ENCODE assay signal across 10 cellular contexts in the genomic region with DNA sequence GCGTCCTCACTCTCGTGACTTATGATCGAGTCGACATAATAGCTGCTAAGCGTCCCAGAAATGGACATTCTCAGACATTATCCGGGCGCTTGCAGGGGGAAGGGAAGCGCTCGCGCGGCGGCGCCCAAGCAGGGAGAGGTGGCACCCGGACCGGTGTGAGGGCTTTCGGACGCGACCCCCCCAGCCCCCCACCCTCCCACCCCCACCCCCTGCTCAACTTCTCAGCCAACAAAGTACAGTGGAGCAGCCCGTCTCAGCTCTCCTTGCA. TPM values are rescaled to one million over a fixed set of nuclear protein-coding genes. Genes with fewer than 3 reads are reported as not detected.
DNase-seq lines count a peak whose midpoint lies in the region; ATAC-seq and TF ChIP-seq lines count a peak whose summit lies in the region.
"Had no signal": no experiment of that assay in that cellular context is flagged by ENCODE, and none has a peak within 500 bp of the region (broad histone marks: within the 10 kb centered on the region; RNA-seq: fewer than 3 reads in every experiment).

A gene (minus strand): TSS at position 157 of the 268 bp plus-strand sequence. CDS start 89 bp downstream, at position 68.

- no peak within 1 kb of the TSS for H2BK5ac ChIP-seq in mesenchymal stem cell (ENCODE audit: low read depth, low read length, poor library complexity, severe bottlenecking)

- H2AK5ac ChIP-seq in mesenchymal stem cell (ENCODE audit: low read length, severe bottlenecking), result no peak within 1 kb of the TSS

- peak within 1 kb of the TSS; percentile 69 for H2BK120ac ChIP-seq in mesenchymal stem cell (ENCODE audit: low read depth, low read length)

- H3K4me2 ChIP-seq in mesenchymal stem cell (ENCODE audit: low read length, poor library complexity, severe bottlenecking), result peak within 1 kb of the TSS; percentile 54

- H3K36me3 ChIP-seq in heart left ventricle (no peaks in the 10 kb centered on the region), adipocyte (ENCODE audit: control insufficient read depth, insufficient read depth, low read length, severe bottlenecking) (no peaks in the 10 kb centered on the region), mesenchymal stem cell (ENCODE audit: control insufficient read depth in 1 of 2, insufficient read depth in 2 of 2, low read depth in 1 of 2, low read length in 2 of 2) (no peaks in the 10 kb centered on the region), urinary bladder (ENCODE audit: insufficient read depth) (no peaks in the 10 kb centered on the region)

- peak within 1 kb of the TSS; percentile 72 for H4K91ac ChIP-seq in mesenchymal stem cell (ENCODE audit: low read length)

- TF ChIP-seq POLR2A in heart left ventricle (IDR thresholded peaks at IDR 0.05), result no peak

- peak within 1 kb of the TSS; percentile 1 to 47 (median 37) for H3K4me3 ChIP-seq in heart left ventricle
- peak within 1 kb of the TSS; percentile 78 for H3K4me3 ChIP-seq in adipocyte (ENCODE audit: low read length)
- peak within 1 kb of the TSS; percentile 34 to 78 for H3K4me3 ChIP-seq in mesenchymal stem cell (ENCODE audit: insufficient read depth in 1 of 2, low read depth in 1 of 2, low read length in 2 of 2)
- H3K4me3 ChIP-seq in urinary bladder (ENCODE audit: low read depth, low read length), result peak within 1 kb of the TSS; percentile 33

- H3K79me1 ChIP-seq in mesenchymal stem cell (replicated peaks; ENCODE audit: low read length, poor library complexity, severe bottlenecking), result no peaks in the 10 kb centered on the region

- H3K9ac ChIP-seq in adipocyte (ENCODE audit: low read length), result peak within 1 kb of the TSS; percentile 66
- H3K9ac ChIP-seq in mesenchymal stem cell (ENCODE audit: low read length), result peak within 1 kb of the TSS; percentile 67

- H3K9me3 ChIP-seq in heart left ventricle, result no peaks in the 10 kb centered on the region
- H3K9me3 ChIP-seq in adipocyte (ENCODE audit: control insufficient read depth, low read length), result no peaks in the 10 kb centered on the region
- H3K9me3 ChIP-seq in mesenchymal stem cell (ENCODE audit: control insufficient read depth, low read length), result peaks cover 6% of the 10 kb centered on the region

- intact Hi-C loops in heart left ventricle (cut with DNase I), result loop anchor here in 1 of 10 donors (10.0 kb wide), 1 partner anchor 461 kb away; no protein-coding TSS in a partner anchor
- intact Hi-C loops in left ventricle myocardium superior (cut with micrococcal nuclease), result no loop called here

- peak within 1 kb of the TSS in 1 of 2 experiments; percentile 94 for H2BK12ac ChIP-seq in mesenchymal stem cell (ENCODE audit: low read length in 2 of 2)

- ATAC-seq in heart left ventricle (no peak), left ventricle myocardium superior (no peak), HG03571 (IDR thresholded peaks at IDR 0.05; ENCODE audit: unreplicated experiment) (no peak)

- peak within 1 kb of the TSS; percentile 76 to 97 for H3K4ac ChIP-seq in mesenchymal stem cell (ENCODE audit: low read depth in 1 of 2, low read length in 2 of 2)

- H2AFZ ChIP-seq in mesenchymal stem cell (ENCODE audit: low read depth, low read length), result no peak within 1 kb of the TSS

- peak within 1 kb of the TSS in 1 of 2 experiments; percentile 95 for H3K23ac ChIP-seq in mesenchymal stem cell (ENCODE audit: low read length in 2 of 2)

- no peak for TF ChIP-seq CTCF in heart left ventricle (IDR thresholded peaks at IDR 0.05)

- peak within 1 kb of the TSS; percentile 68 to 97 for H3K14ac ChIP-seq in mesenchymal stem cell (ENCODE audit: low read length in 2 of 2)

- peak within 1 kb of the TSS; percentile 60 for H2BK15ac ChIP-seq in mesenchymal stem cell (ENCODE audit: low read depth, poor library complexity, severe bottlenecking)

- peaks cover 7 to 26% (median 21%) of the 10 kb centered on the region in 12 donors for H3K4me1 ChIP-seq in heart left ventricle
- H3K4me1 ChIP-seq in adipocyte (ENCODE audit: control insufficient read depth, insufficient read depth, low read length), result no peaks in the 10 kb centered on the region
- peaks cover 21% of the 10 kb centered on the region for H3K4me1 ChIP-seq in mesenchymal stem cell (ENCODE audit: control insufficient read depth, insufficient read depth, low read depth, low read length)
- H3K4me1 ChIP-seq in urinary bladder (ENCODE audit: insufficient read depth), result no peaks in the 10 kb centered on the region

- DNase-seq in heart left ventricle (no peak), left ventricle myocardium superior (no peak), adipocyte (ENCODE audit: low read depth) (no peak), mesenchymal stem cell (no peak), SKM-1 (lab: John Stamatoyannopoulos, UW; ENCODE audit: unreplicated experiment) (no peak), NCI-H345 (lab: John Stamatoyannopoulos, UW) (no peak)
- DNase-seq: DMS153, SIG-M5 had no signal

- H3K27ac ChIP-seq in heart left ventricle, result no peak within 1 kb of the TSS
- H3K27ac ChIP-seq in mesenchymal stem cell (ENCODE audit: low read length, poor library complexity, severe bottlenecking), result no peak within 1 kb of the TSS
- H3K27ac ChIP-seq in urinary bladder (ENCODE audit: low read depth), result no peak within 1 kb of the TSS

- H4K8ac ChIP-seq in mesenchymal stem cell (ENCODE audit: low read length), result peak within 1 kb of the TSS; percentile 73

- H3K18ac ChIP-seq in mesenchymal stem cell (ENCODE audit: low read depth in 1 of 2, low read length in 2 of 2), result peak within 1 kb of the TSS; percentile 78 to 98

- H3K27me3 ChIP-seq in heart left ventricle (peaks cover 86 to 100% (median 100%) of the 10 kb centered on the region in 9 donors), adipocyte (replicated peaks; ENCODE audit: control insufficient read depth, insufficient read depth, low read length) (peaks cover 83% of the 10 kb centered on the region), mesenchymal stem cell (ENCODE audit: control insufficient read depth in 1 of 2, insufficient read depth in 1 of 2, low read length in 2 of 2) (peaks cover 95 to 98% of the 10 kb centered on the region in 2 experiments)

- 0 to 6% (median 2%) methylated on average over 7 to 19 of the region's 19 CpGs for WGBS in heart left ventricle, 4 donors
- 0% methylated on average over 11 of the region's 19 CpGs for WGBS in mesenchymal stem cell
- WGBS in urinary bladder, result under 1% methylated on average over 19 of the region's 19 CpGs

RNA-seq across cellular contexts. Expression of the gene that starts here (rescaled TPM):
- total RNA-seq in heart left ventricle (not detected), left ventricle myocardium superior (not detected), urinary bladder (0.85 TPM)
- polyA plus RNA-seq in heart left ventricle (not detected), urinary bladder (0.35 TPM)
- polyA plus RNA-seq in mesenchymal stem cell (2013, experiment 1 of 2), result 47.3 TPM
- polyA plus RNA-seq in mesenchymal stem cell (2013, experiment 2 of 2), result 47.4 TPM
